8 cellular contexts compared by ENCODE assay signal in the genomic region with DNA sequence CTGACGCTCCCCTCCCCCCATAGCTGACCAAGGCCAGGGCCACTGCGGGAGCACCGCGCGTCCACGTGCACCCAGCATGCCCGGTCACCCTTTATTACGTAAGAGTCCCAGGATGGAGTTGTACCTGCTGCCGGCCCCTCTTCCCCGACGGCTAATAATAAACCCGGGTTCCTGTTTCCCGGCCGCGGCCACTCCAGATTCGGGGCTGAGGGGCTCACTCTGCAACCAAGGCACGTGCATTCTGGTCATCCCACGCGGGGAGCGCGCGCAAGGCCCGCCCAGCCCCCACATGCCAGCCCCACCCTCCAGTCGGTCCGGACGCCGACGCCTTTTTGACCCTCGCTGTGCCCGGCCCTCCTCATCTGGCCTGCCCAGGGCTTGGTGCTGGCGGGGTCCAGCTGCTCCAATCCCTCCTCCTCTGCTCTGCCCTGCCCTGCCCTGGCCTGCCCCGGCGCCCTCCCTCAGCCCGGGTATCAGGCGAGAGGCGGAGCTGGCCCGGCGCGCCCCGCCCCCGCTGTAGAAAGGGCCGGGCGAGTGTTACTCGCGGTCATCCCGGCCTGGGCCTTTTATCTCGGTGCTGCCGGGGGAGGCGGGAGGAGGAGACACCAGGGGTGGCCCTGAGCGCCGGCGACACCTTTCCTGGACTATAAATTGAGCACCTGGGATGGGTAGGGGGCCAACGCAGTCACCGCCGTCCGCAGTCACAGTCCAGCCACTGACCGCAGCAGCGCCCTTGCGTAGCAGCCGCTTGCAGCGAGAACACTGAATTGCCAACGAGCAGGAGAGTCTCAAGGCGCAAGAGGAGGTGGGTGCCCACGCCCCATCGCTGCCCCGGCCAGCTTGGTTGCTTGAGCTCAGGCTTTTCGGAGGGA. TPM values are rescaled to one million over a fixed set of nuclear protein-coding genes. Genes with fewer than 3 reads are reported as not detected.
DNase-seq lines count a peak whose midpoint lies in the region; ATAC-seq and TF ChIP-seq lines count a peak whose summit lies in the region.

No MANE protein-coding gene starts in this region.

- H3K4me2 ChIP-seq in DND-41 (ENCODE audit: insufficient read depth, low read length): peak overlapping the region; percentile 73

- ATAC-seq in DND-41 (ENCODE audit: insufficient read depth, low read depth): peak; percentile 63
- peak; percentile 60 for ATAC-seq in GM21737 (IDR thresholded peaks at IDR 0.05; ENCODE audit: unreplicated experiment)
- ATAC-seq in thoracic aorta (ENCODE audit: insufficient number of reproducible peaks, low FRiP score, low read depth): peak; percentile 18

- H3K27ac ChIP-seq in DND-41 (ENCODE audit: low read length) (peak overlapping the region; percentile 100), thoracic aorta (peak overlapping the region; percentile 89 to 93)

- H3K4me3 ChIP-seq in DND-41 (ENCODE audit: low read depth in 1 of 2, low read length in 2 of 2) (peak overlapping the region; percentile 44 to 76; a peak in 3 of 4 replicates), fibroblast of villous mesenchyme (ENCODE audit: low read depth, low read length) (peak overlapping the region; percentile 75), thoracic aorta (peak overlapping the region; percentile 86)

- H3K27me3 ChIP-seq in DND-41 (ENCODE audit: insufficient read depth, low read length, poor library complexity): no peaks in the 10 kb centered on the region
- H3K27me3 ChIP-seq in thoracic aorta (replicated peaks; ENCODE audit: insufficient read depth): no peaks in the 10 kb centered on the region

- H3K9me3 ChIP-seq in DND-41 (ENCODE audit: insufficient read depth, low read length, severe bottlenecking): no peaks in the 10 kb centered on the region
- no peaks in the 10 kb centered on the region for H3K9me3 ChIP-seq in thoracic aorta

- peaks cover 62% of the 10 kb centered on the region for H3K79me2 ChIP-seq in DND-41 (ENCODE audit: insufficient read depth, low read length)

- peaks cover 30% of the 10 kb centered on the region for H3K4me1 ChIP-seq in DND-41 (ENCODE audit: insufficient read depth, low read length)
- peaks cover 2 to 21% of the 10 kb centered on the region in 2 donors for H3K4me1 ChIP-seq in thoracic aorta (ENCODE audit: control insufficient read depth in 1 of 2, low read depth in 2 of 2)

- in situ Hi-C loops in KBM-7 (cut with MboI; ENCODE audit: low pct_unique_long_range_greater_than_20kb, low sequenced_read_pairs): loop anchor here (25.0 kb wide), 1 partner anchor 183 kb away; no protein-coding TSS in a partner anchor

- no peaks in the 10 kb centered on the region for H3K27me3 Mint-ChIP-seq in nephron (ENCODE audit: low read depth)

- peak overlapping the region; percentile 96 to 98 (median 96) for H3K27ac Mint-ChIP-seq in nephron

- H4K20me1 ChIP-seq in DND-41 (ENCODE audit: insufficient read depth, low read length): no peaks in the 10 kb centered on the region

- H3K36me3 ChIP-seq in DND-41 (ENCODE audit: insufficient read depth, low read length): peaks cover 25% of the 10 kb centered on the region
- no peaks in the 10 kb centered on the region for H3K36me3 ChIP-seq in thoracic aorta

- peak overlapping the region; percentile 93 for H3K9ac ChIP-seq in DND-41 (ENCODE audit: low read depth, low read length)

- H3K9me3 Mint-ChIP-seq in nephron: peaks cover 4% of the 10 kb centered on the region

- no peak overlapping the region for H2AFZ ChIP-seq in DND-41 (ENCODE audit: low read depth, low read length)

- H3K36me3 Mint-ChIP-seq in nephron (ENCODE audit: low read depth): peaks cover 9% of the 10 kb centered on the region

- peak overlapping the region; percentile 93 to 98 (median 93) for H3K4me3 Mint-ChIP-seq in nephron

- no peak for TF ChIP-seq CTCF in DND-41 (IDR thresholded peaks at IDR 0.05; ENCODE audit: borderline replicate concordance, extremely low read depth, low read length, poor library complexity, severe bottlenecking)
- no peak for TF ChIP-seq CTCF in fibroblast of villous mesenchyme (IDR thresholded peaks at IDR 0.05; ENCODE audit: insufficient read depth, low read depth, low read length)
- no peak for TF ChIP-seq CTCF in nephron (IDR thresholded peaks at IDR 0.05; ENCODE audit: unreplicated experiment in 3 of 3)
- TF ChIP-seq CTCF in thoracic aorta (IDR thresholded peaks at IDR 0.05): no peak

- DNase-seq in DND-41: peak; percentile 83
- peak; percentile 93 for DNase-seq in KBM-7
- peak; percentile 85 for DNase-seq in RKO (ENCODE audit: low spot score)
- peak; percentile 86 for DNase-seq in activated effector memory CD4-positive, alpha-beta T cell treated with anti-CD3 and anti-CD28 coated beads, Interleukin-2, amount 50 U/mL, for 16 hours
- DNase-seq in fibroblast of villous mesenchyme (ENCODE audit: low read depth): peak; percentile 80
- DNase-seq in thoracic aorta (ENCODE audit: low spot score): peak; percentile 31

- peaks cover 32% of the 10 kb centered on the region for H3K4me1 Mint-ChIP-seq in nephron

RNA-seq across cellular contexts. Expression of gene MID1IP1, which starts 2.6 kb away (rescaled TPM):
- 52.7 and 66.7 TPM in 2 replicates for total RNA-seq in fibroblast of villous mesenchyme
- total RNA-seq in thoracic aorta: 10 to 100 TPM; 46.3 to 59.2 TPM

Comparison
In these comparisons a context has a peak if more than half of its experiments do, and no peak if none do; other contexts are left out.
1. Peak in every context shown above with its lines: DNase-seq, ATAC-seq, H3K4me3 ChIP-seq and H3K27ac ChIP-seq.
2. DNase-seq: peak in every context shown above with its lines; median percentile 93 in KBM-7; 86 in activated effector memory CD4-positive, alpha-beta T cell treated with anti-CD3 and anti-CD28 coated beads, Interleukin-2, amount 50 U/mL, for 16 hours; 85 in RKO; 83 in DND-41; 80 in fibroblast of villous mesenchyme; 31 in thoracic aorta.